15 cellular contexts compared by ENCODE assay signal in genomic region chr21:27366846-27367245, GRCh38.
DNase-seq lines count a peak whose midpoint lies in the region; ATAC-seq and TF ChIP-seq lines count a peak whose summit lies in the region.
"Had no signal": no experiment of that assay in that cellular context is flagged by ENCODE, and none has a peak within 500 bp of the region (broad histone marks: within the 10 kb centered on the region; RNA-seq: fewer than 3 reads in every experiment).

No MANE protein-coding gene starts in this region.

- TF ChIP-seq CTCF in fibroblast of villous mesenchyme (IDR thresholded peaks at IDR 0.05; ENCODE audit: insufficient read depth, low read depth, low read length): no peak

- in situ Hi-C loops in GM23248 (cut with MboI): no loop called here

- H3K27ac ChIP-seq in GM23248 (no peak overlapping the region), mesenchymal stem cell (ENCODE audit: low read length, poor library complexity, severe bottlenecking) (no peak overlapping the region)
- H3K27ac ChIP-seq: BLaER1 treated with 17β-estradiol and CSF1 and Interleukin-3, amounts not matched to agents 10 nM and 100 nM; KMS-11 had no signal

- no peak for ATAC-seq in HG02852 (IDR thresholded peaks at IDR 0.05; ENCODE audit: unreplicated experiment)
- ATAC-seq: CD8-positive, alpha-beta T cell had no signal

- H3K79me1 ChIP-seq in mesenchymal stem cell (replicated peaks; ENCODE audit: low read length, poor library complexity, severe bottlenecking): no peaks in the 10 kb centered on the region

- H3K9ac ChIP-seq in GM23248: no peak overlapping the region
- no peak overlapping the region for H3K9ac ChIP-seq in mesenchymal stem cell (ENCODE audit: low read length)
- H3K9ac ChIP-seq: BLaER1 treated with 17β-estradiol and CSF1 and Interleukin-3, amounts not matched to agents 10 nM and 100 nM; KMS-11 had no signal

- no peaks in the 10 kb centered on the region for H3K36me3 ChIP-seq in GM23248 (ENCODE audit: low read depth)
- H3K36me3 ChIP-seq in mesenchymal stem cell (ENCODE audit: control insufficient read depth in 1 of 2, insufficient read depth in 2 of 2, low read depth in 1 of 2, low read length in 2 of 2): no peaks in the 10 kb centered on the region
- H3K36me3 ChIP-seq: BLaER1 treated with 17β-estradiol and CSF1 and Interleukin-3, amounts not matched to agents 10 nM and 100 nM had no signal

- H2BK15ac ChIP-seq in mesenchymal stem cell (ENCODE audit: low read depth, poor library complexity, severe bottlenecking): no peak overlapping the region

- H3K4me2 ChIP-seq in GM23248 (ENCODE audit: unreplicated experiment) (no peak overlapping the region), mesenchymal stem cell (ENCODE audit: low read length, poor library complexity, severe bottlenecking) (no peak overlapping the region)
- H3K4me2 ChIP-seq: BLaER1 treated with 17β-estradiol and CSF1 and Interleukin-3, amounts not matched to agents 10 nM and 100 nM; KMS-11 had no signal

- H3K4me1 ChIP-seq in GM23248 (ENCODE audit: insufficient read depth) (peaks cover 24% of the 10 kb centered on the region), mesenchymal stem cell (ENCODE audit: control insufficient read depth, insufficient read depth, low read depth, low read length) (peaks cover 2% of the 10 kb centered on the region)

- H3K4ac ChIP-seq in mesenchymal stem cell (ENCODE audit: low read depth in 1 of 2, low read length in 2 of 2): no peak overlapping the region

- H3K9me3 ChIP-seq in GM23248 (ENCODE audit: low read depth) (no peaks in the 10 kb centered on the region), mesenchymal stem cell (ENCODE audit: control insufficient read depth, low read length) (no peaks in the 10 kb centered on the region)
- H3K9me3 ChIP-seq: BLaER1 treated with 17β-estradiol and CSF1 and Interleukin-3, amounts not matched to agents 10 nM and 100 nM had no signal

- no peak overlapping the region for H3K23ac ChIP-seq in mesenchymal stem cell (ENCODE audit: low read length in 2 of 2)

- H3K14ac ChIP-seq in mesenchymal stem cell (ENCODE audit: low read length in 2 of 2): no peak overlapping the region

- no peaks in the 10 kb centered on the region for H3K9me2 ChIP-seq in GM23248 (ENCODE audit: insufficient read depth)

- no peak overlapping the region for H2AK5ac ChIP-seq in mesenchymal stem cell (ENCODE audit: low read length, severe bottlenecking)

- peak overlapping the region in 1 of 2 experiments; percentile 10 for H2BK12ac ChIP-seq in mesenchymal stem cell (ENCODE audit: low read length in 2 of 2)

- H3K4me3 ChIP-seq in GM23248 (no peak overlapping the region), fibroblast of villous mesenchyme (ENCODE audit: low read depth, low read length) (no peak overlapping the region), mesenchymal stem cell (ENCODE audit: insufficient read depth in 1 of 2, low read depth in 1 of 2, low read length in 2 of 2) (no peak overlapping the region)
- H3K4me3 ChIP-seq: BLaER1 treated with 17β-estradiol and CSF1 and Interleukin-3, amounts not matched to agents 10 nM and 100 nM had no signal

- DNase-seq in GM23248 (peak; percentile 17), NCI-H226 (peak; percentile 15), fibroblast of villous mesenchyme (ENCODE audit: low read depth) (peak; percentile 69), mesenchymal stem cell (peak; percentile 41), ecto neural progenitor cell (ENCODE audit: low spot score) (no peak), NCI-H1694 (lab: John Stamatoyannopoulos, UW) (no peak)
- DNase-seq in NK-92 treated with Interleukin-12 subunit alpha and Interleukin-12 subunit beta, amount 100 ng/mL, for 24 hours (lab: John Stamatoyannopoulos, UW): no peak
- DNase-seq: Calu3; CD8-positive, alpha-beta T cell; DMS79 treated with DMSO at 0.1 percent for 48 hours; EL; HCEC 1CT had no signal

- no peaks in the 10 kb centered on the region for H3K79me2 ChIP-seq in GM23248 (ENCODE audit: insufficient read depth)

- H4K20me1 ChIP-seq in GM23248 (ENCODE audit: insufficient read depth): no peaks in the 10 kb centered on the region
- H4K20me1 ChIP-seq: BLaER1 treated with 17β-estradiol and CSF1 and Interleukin-3, amounts not matched to agents 10 nM and 100 nM had no signal

- H3K18ac ChIP-seq in mesenchymal stem cell (ENCODE audit: low read depth in 1 of 2, low read length in 2 of 2): peak overlapping the region in 1 of 2 experiments; percentile 21

- no peak overlapping the region for H2AFZ ChIP-seq in GM23248
- no peak overlapping the region for H2AFZ ChIP-seq in mesenchymal stem cell (ENCODE audit: low read depth, low read length)

- H2BK120ac ChIP-seq in mesenchymal stem cell (ENCODE audit: low read depth, low read length): no peak overlapping the region

- H3K27me3 ChIP-seq in GM23248 (replicated peaks; ENCODE audit: insufficient read depth) (no peaks in the 10 kb centered on the region), mesenchymal stem cell (ENCODE audit: control insufficient read depth in 1 of 2, insufficient read depth in 1 of 2, low read length in 2 of 2) (no peaks in the 10 kb centered on the region)
- H3K27me3 ChIP-seq: BLaER1 treated with 17β-estradiol and CSF1 and Interleukin-3, amounts not matched to agents 10 nM and 100 nM had no signal

- H4K8ac ChIP-seq in mesenchymal stem cell (ENCODE audit: low read length): peak overlapping the region; percentile 23

- WGBS in GM23248 (ENCODE audit: low coverage in 1 of 2, low lambda C conversion rate in 2 of 2, missing lambda C conversion rate in 2 of 2), 2 experiments: 78 to 87% methylated on average over 3 of the region's 3 CpGs
- WGBS in mesenchymal stem cell: 83% methylated on average over 3 of the region's 3 CpGs

- H2BK5ac ChIP-seq in mesenchymal stem cell (ENCODE audit: low read depth, low read length, poor library complexity, severe bottlenecking): no peak overlapping the region

- H3F3A ChIP-seq in GM23248 (ENCODE audit: insufficient read depth): no peaks in the 10 kb centered on the region; the same call in 1 of the 2 replicates

- H4K91ac ChIP-seq in mesenchymal stem cell (ENCODE audit: low read length): no peak overlapping the region

Comparison
In these comparisons a context has a peak if more than half of its experiments do, and no peak if none do; other contexts are left out.
1. DNase-seq: peak in GM23248 (single experiment), NCI-H226 (single experiment), fibroblast of villous mesenchyme (single experiment) and mesenchymal stem cell (single experiment); none in ecto neural progenitor cell (single experiment), NK-92 treated with Interleukin-12 subunit alpha and Interleukin-12 subunit beta, amount 100 ng/mL, for 24 hours (single experiment) and NCI-H1694 (single experiment).